ENCODE assay signal across 1 cellular context in the genomic region with DNA sequence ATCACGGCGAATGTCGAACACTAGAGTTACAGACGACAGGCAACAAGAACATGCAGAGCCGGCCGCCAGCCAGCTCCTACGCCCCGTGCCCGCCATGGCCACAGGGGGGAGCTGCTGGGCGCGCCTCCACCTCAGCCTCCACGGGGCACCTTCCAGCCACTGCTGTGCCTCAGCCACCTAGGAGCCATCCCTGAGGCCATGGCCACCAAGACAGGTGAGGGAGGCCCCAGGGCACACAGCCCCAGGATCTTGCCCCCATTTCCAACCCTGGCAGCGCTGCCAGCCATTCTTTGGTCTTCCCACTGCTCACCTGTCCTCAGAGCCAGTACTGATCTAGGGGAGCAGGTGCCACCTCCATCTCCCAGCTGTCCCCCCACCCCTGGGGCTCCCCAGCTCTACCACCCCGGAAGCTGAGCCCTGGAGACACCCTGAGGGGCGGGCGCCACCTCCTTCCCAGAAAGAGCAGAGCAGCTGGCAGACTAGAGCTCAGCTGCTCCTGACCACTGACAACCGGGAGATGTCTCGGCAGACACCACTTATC.
TF ChIP-seq lines count a peak whose summit lies in the region.

No MANE protein-coding gene starts in this region.

TF ChIP-seq in endothelial cell of umbilical vein, 7 proteins besides CTCF, POLR2A, EP300 and RAD21 (continued from another document):
- no peak for TF ChIP-seq EZH2 (IDR thresholded peaks at IDR 0.05; ENCODE audit: borderline replicate concordance, low read depth, low read length, severe bottlenecking)
- TF ChIP-seq MYC (IDR thresholded peaks at IDR 0.05; ENCODE audit: low read depth, low read length), result no peak
- no peak for TF ChIP-seq FOS (IDR thresholded peaks at IDR 0.05; ENCODE audit: borderline replicate concordance, insufficient read depth, low read length)
- TF ChIP-seq MAX (IDR thresholded peaks at IDR 0.05; ENCODE audit: insufficient read depth, insufficient read length), result no peak
